1 cellular context compared by ENCODE assay signal in the genomic region with DNA sequence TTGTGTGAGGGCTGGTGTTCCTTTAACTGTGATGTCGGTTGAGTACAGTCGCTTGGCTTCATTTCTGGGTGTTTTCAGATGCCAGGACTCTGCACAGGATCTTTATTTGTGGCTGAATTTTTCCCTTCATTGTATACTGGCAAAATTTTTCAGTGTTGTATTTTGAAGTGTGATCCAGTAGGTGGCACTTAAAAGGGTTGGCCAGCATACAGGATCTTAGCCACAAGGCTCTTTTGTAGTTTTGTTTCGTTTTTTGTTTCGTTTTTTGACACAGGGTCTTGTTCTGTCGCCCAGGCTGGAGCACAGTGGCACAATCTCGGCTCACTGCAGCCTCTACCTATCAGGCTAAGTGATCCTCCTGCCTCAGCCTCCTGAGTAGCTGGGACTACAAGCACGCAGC.
TF ChIP-seq lines count a peak whose summit lies in the region.

No MANE protein-coding gene starts in this region.

TF ChIP-seq in SK-N-SH treated with all-trans-retinoic acid at 6 μM for 48 hours, 23 proteins besides CTCF, POLR2A, EP300 and RAD21 (continued from another document):
- TF ChIP-seq PPARA (CRISPR knock-in tag; IDR thresholded peaks at IDR 0.05; ENCODE audit: borderline replicate concordance) (no peak), GLIS3 (CRISPR knock-in tag; IDR thresholded peaks at IDR 0.05) (no peak), OSR1 (CRISPR knock-in tag; IDR thresholded peaks at IDR 0.05) (no peak), RARB (CRISPR knock-in tag; IDR thresholded peaks at IDR 0.05) (no peak), PATZ1 (CRISPR knock-in tag; IDR thresholded peaks at IDR 0.05; ENCODE audit: borderline replicate concordance) (no peak), ARNTL (CRISPR knock-in tag; IDR thresholded peaks at IDR 0.05; ENCODE audit: borderline replicate concordance, low read depth) (no peak), ZFP3 (CRISPR knock-in tag; IDR thresholded peaks at IDR 0.05) (no peak), ZFP30 (CRISPR knock-in tag; IDR thresholded peaks at IDR 0.05) (no peak), ZNF565 (CRISPR knock-in tag; conservative IDR thresholded peaks at IDR 0.05; ENCODE audit: low read depth) (no peak)
